In the genomic region with DNA sequence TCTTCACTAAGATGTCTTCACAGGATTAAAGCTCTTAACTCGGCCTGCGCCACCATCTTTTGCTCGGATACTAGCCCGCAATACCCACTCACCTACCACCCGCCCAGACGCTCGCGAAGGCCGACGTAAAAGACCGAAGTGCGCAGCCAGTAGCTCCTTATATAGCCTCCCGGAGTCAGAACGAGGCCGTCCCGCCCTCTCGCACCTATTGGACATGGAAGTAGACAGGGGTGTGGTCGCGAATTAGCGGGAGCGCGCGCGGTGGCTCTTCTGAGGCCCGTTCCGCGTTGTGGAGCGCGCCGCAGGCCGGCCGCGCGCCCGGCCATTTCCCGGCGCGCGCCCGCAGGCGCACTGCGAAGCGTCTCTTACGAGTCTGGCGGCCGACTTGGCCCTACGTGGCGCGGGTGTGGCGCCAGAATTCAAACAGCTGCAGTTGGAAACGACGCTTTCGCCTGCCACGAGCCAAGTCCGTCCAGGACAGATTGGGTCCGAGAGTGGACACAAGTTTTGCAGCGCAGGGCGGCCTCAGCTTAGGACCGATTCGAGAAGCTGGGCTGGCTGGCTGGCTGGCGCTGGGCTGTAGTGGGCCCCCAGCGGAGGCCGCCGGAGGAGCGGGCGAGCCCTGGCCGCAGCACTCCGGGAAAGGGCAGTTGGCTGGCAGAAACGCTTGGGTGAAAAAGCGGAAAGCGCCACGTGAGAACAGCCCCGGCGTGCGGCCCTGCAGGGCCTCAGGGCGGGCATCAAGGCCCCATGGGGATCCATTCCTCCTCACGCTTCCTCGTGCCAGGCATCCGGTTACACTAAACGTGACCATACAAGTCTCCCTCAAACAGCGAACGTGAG, we compare ENCODE assay signal across 1 cellular context.
TF ChIP-seq lines count a peak whose summit lies in the region.

No MANE protein-coding gene starts in this region.

TF ChIP-seq in HCT116, 20 proteins besides CTCF, POLR2A, EP300 and RAD21 (continued from another document):
- TF ChIP-seq, protein P1, sequence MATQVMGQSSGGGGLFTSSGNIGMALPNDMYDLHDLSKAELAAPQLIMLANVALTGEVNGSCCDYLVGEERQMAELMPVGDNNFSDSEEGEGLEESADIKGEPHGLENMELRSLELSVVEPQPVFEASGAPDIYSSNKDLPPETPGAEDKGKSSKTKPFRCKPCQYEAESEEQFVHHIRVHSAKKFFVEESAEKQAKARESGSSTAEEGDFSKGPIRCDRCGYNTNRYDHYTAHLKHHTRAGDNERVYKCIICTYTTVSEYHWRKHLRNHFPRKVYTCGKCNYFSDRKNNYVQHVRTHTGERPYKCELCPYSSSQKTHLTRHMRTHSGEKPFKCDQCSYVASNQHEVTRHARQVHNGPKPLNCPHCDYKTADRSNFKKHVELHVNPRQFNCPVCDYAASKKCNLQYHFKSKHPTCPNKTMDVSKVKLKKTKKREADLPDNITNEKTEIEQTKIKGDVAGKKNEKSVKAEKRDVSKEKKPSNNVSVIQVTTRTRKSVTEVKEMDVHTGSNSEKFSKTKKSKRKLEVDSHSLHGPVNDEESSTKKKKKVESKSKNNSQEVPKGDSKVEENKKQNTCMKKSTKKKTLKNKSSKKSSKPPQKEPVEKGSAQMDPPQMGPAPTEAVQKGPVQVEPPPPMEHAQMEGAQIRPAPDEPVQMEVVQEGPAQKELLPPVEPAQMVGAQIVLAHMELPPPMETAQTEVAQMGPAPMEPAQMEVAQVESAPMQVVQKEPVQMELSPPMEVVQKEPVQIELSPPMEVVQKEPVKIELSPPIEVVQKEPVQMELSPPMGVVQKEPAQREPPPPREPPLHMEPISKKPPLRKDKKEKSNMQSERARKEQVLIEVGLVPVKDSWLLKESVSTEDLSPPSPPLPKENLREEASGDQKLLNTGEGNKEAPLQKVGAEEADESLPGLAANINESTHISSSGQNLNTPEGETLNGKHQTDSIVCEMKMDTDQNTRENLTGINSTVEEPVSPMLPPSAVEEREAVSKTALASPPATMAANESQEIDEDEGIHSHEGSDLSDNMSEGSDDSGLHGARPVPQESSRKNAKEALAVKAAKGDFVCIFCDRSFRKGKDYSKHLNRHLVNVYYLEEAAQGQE (IDR thresholded peaks at IDR 0.05; ENCODE audit: low read depth) = no peak
- TF ChIP-seq SIN3A (IDR thresholded peaks at IDR 0.05; ENCODE audit: low read depth) (peak; percentile 99), EGR1 (IDR thresholded peaks at IDR 0.05; ENCODE audit: low read depth) (no peak)
